In the genomic region with DNA sequence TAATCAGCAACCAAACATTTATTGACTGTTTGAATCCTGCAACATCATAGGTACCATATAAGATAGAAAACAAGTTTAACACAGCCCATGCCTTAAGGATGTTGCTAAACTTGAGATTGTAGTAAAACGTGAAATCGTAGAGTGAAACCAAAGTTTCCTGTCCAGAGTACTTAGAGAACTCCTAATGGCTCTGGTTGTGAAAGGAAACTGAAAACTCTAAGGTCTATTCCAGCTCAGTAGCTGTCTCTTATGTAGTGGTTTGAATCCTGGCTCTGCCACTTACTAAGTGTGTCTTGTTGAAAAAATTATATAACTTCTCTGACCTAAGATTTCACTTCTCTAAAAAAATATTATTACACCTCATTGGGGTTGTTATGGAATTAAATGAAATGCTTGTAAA, we compare ENCODE assay signal across 16 cellular contexts.
A peak's percentile ranks its signal among the peaks of the same experiment; 100 is the strongest.
DNase-seq lines count a peak whose midpoint lies in the region; ATAC-seq lines count a peak whose summit lies in the region.
"Had no signal": no experiment of that assay in that cellular context is flagged by ENCODE, and none has a peak within 500 bp of the region (broad histone marks: within the 10 kb centered on the region; RNA-seq: fewer than 3 reads in every experiment).

No MANE protein-coding gene starts in this region.

- WGBS in neuronal stem cell (ENCODE audit: extremely low coverage in 2 of 2, insufficient read length in 2 of 2, insufficient replicate concordance in 1 of 2), 2 donors = no CpG with 5 or more reads among the region's 2 CpGs

- no peak overlapping the region for H2AK5ac ChIP-seq in neuronal stem cell (ENCODE audit: low read depth, low read length)

- H3K27ac Mint-ChIP-seq in activated T-cell treated with anti-CD3 and anti-CD28 coated beads, Interleukin-2, amount 50 U/mL, for 72 hours = no peak overlapping the region
- H3K27ac Mint-ChIP-seq: H9 had no signal

- H3K18ac ChIP-seq in neuronal stem cell (ENCODE audit: low read length) = no peak overlapping the region

- H3K27me3 ChIP-seq in neuronal stem cell (ENCODE audit: control insufficient read depth in 3 of 3, insufficient read depth in 3 of 3, low read depth in 1 of 3, low read length in 3 of 3) = no peaks in the 10 kb centered on the region

- no peak overlapping the region for H2BK120ac ChIP-seq in neuronal stem cell (ENCODE audit: low read depth, low read length)

- H3K9me3 ChIP-seq in neuronal stem cell (replicated peaks in 1 of 2; ENCODE audit: control insufficient read depth in 2 of 2, insufficient read depth in 1 of 2, low read depth in 1 of 2, low read length in 2 of 2) = no peaks in the 10 kb centered on the region

- H2BK12ac ChIP-seq in neuronal stem cell (ENCODE audit: low read length) = no peak overlapping the region

- H2BK15ac ChIP-seq in neuronal stem cell (ENCODE audit: low read length) = no peak overlapping the region

- no peak overlapping the region for H3K4me3 ChIP-seq in neuronal stem cell (ENCODE audit: low read length in 2 of 2)
- H3K4me3 ChIP-seq: coronary artery had no signal

- no peak overlapping the region for H3K9ac ChIP-seq in neuronal stem cell (ENCODE audit: low read depth, low read length, poor library complexity)

- H3K36me3 Mint-ChIP-seq in activated T-cell treated with anti-CD3 and anti-CD28 coated beads, Interleukin-2, amount 50 U/mL, for 72 hours (ENCODE audit: insufficient read depth in 2 of 2) = no peaks in the 10 kb centered on the region

- H3K4me2 ChIP-seq in neuronal stem cell (ENCODE audit: insufficient read depth, low read length, poor library complexity, severe bottlenecking) = no peak overlapping the region

- no peak overlapping the region for H3K4me3 Mint-ChIP-seq in activated T-cell treated with anti-CD3 and anti-CD28 coated beads, Interleukin-2, amount 50 U/mL, for 72 hours
- H3K4me3 Mint-ChIP-seq: H9 had no signal

- no peak overlapping the region for H4K8ac ChIP-seq in neuronal stem cell (ENCODE audit: low read depth, low read length)

- peaks cover 6% of the 10 kb centered on the region for H3K27me3 Mint-ChIP-seq in activated T-cell treated with anti-CD3 and anti-CD28 coated beads, Interleukin-2, amount 50 U/mL, for 72 hours (ENCODE audit: low read depth)

- H2AFZ ChIP-seq in neuronal stem cell (ENCODE audit: low read length) = no peak overlapping the region

- peak; percentile 16 for DNase-seq in NOMO-1 treated with DMSO at 0.1 percent for 48 hours (lab: John Stamatoyannopoulos, UW; ENCODE audit: unreplicated experiment)
- no peak for DNase-seq in NOMO-1 treated with dmso at 0.1 percent for 144 hours (lab: John Stamatoyannopoulos, UW; ENCODE audit: unreplicated experiment)
- no peak for DNase-seq in activated CD4-positive, alpha-beta T cell treated with anti-CD3 and anti-CD28 coated beads for 4 hours
- DNase-seq in neuronal stem cell (ENCODE audit: low spot score) = no peak
- no peak for DNase-seq in activated T-cell treated with anti-CD3 and anti-CD28 coated beads, Interleukin-2, amount 50 U/mL, for 72 hours
- DNase-seq in dermis blood vessel endothelial cell = no peak
- DNase-seq: 8988T; activated naive CD4-positive, alpha-beta T cell; DND-41; H9; mammary epithelial cell had no signal

- ATAC-seq in HG02623 (IDR thresholded peaks at IDR 0.05; ENCODE audit: unreplicated experiment) (peak; percentile 44), HG03439 (IDR thresholded peaks at IDR 0.05; ENCODE audit: unreplicated experiment) (peak; percentile 57)
- ATAC-seq in activated T-cell treated with anti-CD3 and anti-CD28 coated beads, Interleukin-2, amount 50 U/mL, for 72 hours (replicated peaks in 1 of 2) = no peak
- ATAC-seq: Panc1, sciatic nerve had no signal

- H2BK5ac ChIP-seq in neuronal stem cell (ENCODE audit: low read length) = no peak overlapping the region

- H3K4ac ChIP-seq in neuronal stem cell (ENCODE audit: low read length) = no peak overlapping the region

- H3K4me1 Mint-ChIP-seq in activated T-cell treated with anti-CD3 and anti-CD28 coated beads, Interleukin-2, amount 50 U/mL, for 72 hours (ENCODE audit: low read depth) = peaks cover 5% of the 10 kb centered on the region

- no peak overlapping the region for H4K91ac ChIP-seq in neuronal stem cell (ENCODE audit: low read depth, low read length, poor library complexity)

- H3K27ac ChIP-seq in neuronal stem cell (replicated peaks; ENCODE audit: low read length) = no peak overlapping the region
- H3K27ac ChIP-seq: coronary artery had no signal

- H3K79me1 ChIP-seq in neuronal stem cell (ENCODE audit: low read depth, low read length) = no peaks in the 10 kb centered on the region

- no peak overlapping the region for H3K23ac ChIP-seq in neuronal stem cell (ENCODE audit: low read depth, low read length, poor library complexity)

- H3K9me3 Mint-ChIP-seq in activated T-cell treated with anti-CD3 and anti-CD28 coated beads, Interleukin-2, amount 50 U/mL, for 72 hours = no peaks in the 10 kb centered on the region

- H3K14ac ChIP-seq in neuronal stem cell (ENCODE audit: low read length) = no peak overlapping the region

- H3K36me3 ChIP-seq in neuronal stem cell (replicated peaks in 1 of 2; ENCODE audit: control insufficient read depth in 2 of 2, insufficient read depth in 2 of 2, low read length in 2 of 2) = no peaks in the 10 kb centered on the region

- H3K4me1 ChIP-seq in neuronal stem cell (ENCODE audit: control insufficient read depth in 2 of 2, insufficient read depth in 1 of 2, low read depth in 1 of 2, low read length in 2 of 2) = peaks cover 1 to 3% of the 10 kb centered on the region in 2 donors

Comparison
In these comparisons a context has a peak if more than half of its experiments do, and no peak if none do; other contexts are left out.
1. ATAC-seq: peak in HG02623 (single experiment) and HG03439 (single experiment); none in activated T-cell treated with anti-CD3 and anti-CD28 coated beads, Interleukin-2, amount 50 U/mL, for 72 hours (0 of 2).